ENCODE assay signal across 1 cellular context in the genomic region with DNA sequence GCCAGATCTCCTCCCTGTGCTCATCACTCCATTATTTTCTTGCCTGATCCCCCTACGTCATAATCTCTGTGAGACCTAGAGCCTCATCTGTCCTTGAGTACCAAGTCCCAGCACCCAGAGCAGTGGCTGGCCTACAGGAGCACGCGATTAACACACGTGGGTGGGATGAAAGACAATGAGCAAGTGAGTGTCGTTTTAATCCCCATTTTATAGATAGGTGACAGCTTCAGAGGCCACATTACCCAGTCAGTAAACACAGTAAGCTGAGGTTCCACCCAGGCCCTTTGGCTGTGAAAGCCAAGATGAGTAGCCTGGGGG.
TF ChIP-seq lines count a peak whose summit lies in the region.

No MANE protein-coding gene starts in this region.

TF ChIP-seq in HepG2, 621 proteins besides CTCF, POLR2A, EP300 and RAD21:
- no peak for TF ChIP-seq STAG1 (CRISPR knock-in tag; IDR thresholded peaks at IDR 0.05)
- TF ChIP-seq CENPBD1 (CRISPR knock-in tag; IDR thresholded peaks at IDR 0.05; ENCODE audit: borderline replicate concordance, low read depth), result no peak
- peak; percentile 43; the same call in 1 of the 2 replicates for TF ChIP-seq POLR2G (IDR thresholded peaks at IDR 0.05; ENCODE audit: low read depth, low read length)
- no peak for TF ChIP-seq NR2F6 (IDR thresholded peaks at IDR 0.05)
- TF ChIP-seq NR2F6 (CRISPR knock-in tag; IDR thresholded peaks at IDR 0.05), result no peak
- no peak for TF ChIP-seq ZNF792 (CRISPR knock-in tag; IDR thresholded peaks at IDR 0.05)
- no peak for TF ChIP-seq ZNF382 (CRISPR knock-in tag; IDR thresholded peaks at IDR 0.05; ENCODE audit: borderline replicate concordance)
- peak; percentile 31 for TF ChIP-seq RBM22 (optimal IDR thresholded peaks at IDR 0.05; ENCODE audit: low read length)
- no peak for TF ChIP-seq ARNT2 (CRISPR knock-in tag; IDR thresholded peaks at IDR 0.05; ENCODE audit: low read depth)
